In the genomic region with DNA sequence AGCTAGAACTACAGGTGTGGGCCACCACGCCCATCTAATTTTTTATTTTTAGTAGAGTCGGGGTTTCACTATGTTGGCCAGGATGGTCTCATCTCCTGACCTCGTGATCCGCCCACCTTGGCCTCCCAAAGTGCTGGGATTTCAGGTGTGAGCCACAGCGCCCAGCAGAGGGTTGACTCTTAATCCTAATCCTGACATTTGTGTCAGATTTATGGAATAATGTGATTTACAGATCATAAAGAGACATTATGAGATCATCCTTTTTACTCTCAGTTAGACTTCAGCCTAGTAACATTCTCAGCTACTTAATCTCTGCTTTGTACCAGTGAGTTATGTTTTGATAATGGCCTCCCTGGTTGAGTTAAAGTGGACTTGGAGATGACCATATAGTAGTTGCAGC, we compare ENCODE assay signal across 1 cellular context.
TF ChIP-seq lines count a peak whose summit lies in the region.

No MANE protein-coding gene starts in this region.

TF ChIP-seq in neural cell, 6 proteins besides CTCF, POLR2A, EP300 and RAD21 (continued from another document):
- TF ChIP-seq, protein P1, sequence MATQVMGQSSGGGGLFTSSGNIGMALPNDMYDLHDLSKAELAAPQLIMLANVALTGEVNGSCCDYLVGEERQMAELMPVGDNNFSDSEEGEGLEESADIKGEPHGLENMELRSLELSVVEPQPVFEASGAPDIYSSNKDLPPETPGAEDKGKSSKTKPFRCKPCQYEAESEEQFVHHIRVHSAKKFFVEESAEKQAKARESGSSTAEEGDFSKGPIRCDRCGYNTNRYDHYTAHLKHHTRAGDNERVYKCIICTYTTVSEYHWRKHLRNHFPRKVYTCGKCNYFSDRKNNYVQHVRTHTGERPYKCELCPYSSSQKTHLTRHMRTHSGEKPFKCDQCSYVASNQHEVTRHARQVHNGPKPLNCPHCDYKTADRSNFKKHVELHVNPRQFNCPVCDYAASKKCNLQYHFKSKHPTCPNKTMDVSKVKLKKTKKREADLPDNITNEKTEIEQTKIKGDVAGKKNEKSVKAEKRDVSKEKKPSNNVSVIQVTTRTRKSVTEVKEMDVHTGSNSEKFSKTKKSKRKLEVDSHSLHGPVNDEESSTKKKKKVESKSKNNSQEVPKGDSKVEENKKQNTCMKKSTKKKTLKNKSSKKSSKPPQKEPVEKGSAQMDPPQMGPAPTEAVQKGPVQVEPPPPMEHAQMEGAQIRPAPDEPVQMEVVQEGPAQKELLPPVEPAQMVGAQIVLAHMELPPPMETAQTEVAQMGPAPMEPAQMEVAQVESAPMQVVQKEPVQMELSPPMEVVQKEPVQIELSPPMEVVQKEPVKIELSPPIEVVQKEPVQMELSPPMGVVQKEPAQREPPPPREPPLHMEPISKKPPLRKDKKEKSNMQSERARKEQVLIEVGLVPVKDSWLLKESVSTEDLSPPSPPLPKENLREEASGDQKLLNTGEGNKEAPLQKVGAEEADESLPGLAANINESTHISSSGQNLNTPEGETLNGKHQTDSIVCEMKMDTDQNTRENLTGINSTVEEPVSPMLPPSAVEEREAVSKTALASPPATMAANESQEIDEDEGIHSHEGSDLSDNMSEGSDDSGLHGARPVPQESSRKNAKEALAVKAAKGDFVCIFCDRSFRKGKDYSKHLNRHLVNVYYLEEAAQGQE (IDR thresholded peaks at IDR 0.05; ENCODE audit: borderline replicate concordance), result no peak
